ENCODE assay signal across 26 cellular contexts in genomic region chr4:88043001-88043400, GRCh38.
"Had no signal": no experiment of that assay in that cellular context is flagged by ENCODE, and none has a peak within 500 bp of the region (broad histone marks: within the 10 kb centered on the region; RNA-seq: fewer than 3 reads in every experiment).

No MANE protein-coding gene starts in this region.

- H3K27me3 ChIP-seq: heart left ventricle, left lung, right lobe of liver had no signal

- DNase-seq: activated CD4-positive, alpha-beta memory T cell treated with anti-CD3 and anti-CD28 coated beads, Interleukin-2, amount 10 ng/mL, durations not matched to agents 7 days and 5 days; activated CD4-positive, alpha-beta T cell treated with anti-CD3 and anti-CD28 coated beads for 1 hour; activated CD4-positive, alpha-beta T cell treated with anti-CD3 and anti-CD28 coated beads, Interleukin-2, amount 10 ng/mL, durations not matched to agents 7 days and 5 days; activated CD8-positive, alpha-beta memory T cell treated with anti-CD3 and anti-CD28 coated beads, Interleukin-2, amount 50 U/mL, for 48 hours; activated gamma-delta T cell treated with Interleukin-2 at 50 U/mL for 16 hours; activated naive CD4-positive, alpha-beta T cell treated with anti-CD3 and anti-CD28 coated beads, Interleukin-2, amount 50 U/mL, for 16 hours; activated T-cell treated with anti-CD3 and anti-CD28 coated beads, Interleukin-2, amount 50 U/mL, for 24 hours; amniotic stem cell; central memory CD4-positive, alpha-beta T cell; effector CD4-positive, alpha-beta T cell; heart left ventricle; left lung; mucosa of descending colon; posterior cingulate gyrus; right lobe of liver; stimulated activated CD4-positive, alpha-beta T cell treated with anti-CD3 and anti-CD28 coated beads, Interleukin-12 subunit alpha, Interleukin-12 subunit beta, amount 100 ng/mL, for 4 hours; stimulated activated CD4-positive, alpha-beta T cell treated with anti-CD3 and anti-CD28 coated beads, Interleukin-4, amount 100 ng/mL, for 1 hour; SW 1271; T1000 had no signal

- H3K4me3 ChIP-seq: heart left ventricle, left lung, mucosa of descending colon, right lobe of liver, skin epidermis had no signal

- H3K27ac Mint-ChIP-seq: activated CD4-positive, alpha-beta memory T cell treated with anti-CD3 and anti-CD28 coated beads, Interleukin-2, amount 10 ng/mL, durations not matched to agents 7 days and 5 days; activated CD4-positive, alpha-beta T cell treated with anti-CD3 and anti-CD28 coated beads, Interleukin-2, amount 10 ng/mL, durations not matched to agents 7 days and 5 days; activated T-cell treated with anti-CD3 and anti-CD28 coated beads, Interleukin-2, amount 50 U/mL, for 24 hours; dendritic cell treated with granulocyte-macrophage colony-stimulating factor and Interleukin-4, amounts not matched to agents 40 ng/mL and 50 ng/mL, for 4 days; nephron; stimulated activated naive CD8-positive, alpha-beta T cell treated with anti-CD3 and anti-CD28 coated beads, Interleukin-15, Interleukin-2, amounts not matched to agents 100 ng/mL and 50 ng/mL, for 24 hours; T-helper 1 cell treated with Interleukin-12 subunit alpha and Interleukin-12 subunit beta and Interleukin-4 antibody, amounts not matched to agents 30 μg/mL and 1 μg/mL, for 36 hours; type B pancreatic cell; WTC11 had no signal

- H3K4me1 Mint-ChIP-seq: activated CD4-positive, alpha-beta T cell treated with anti-CD3 and anti-CD28 coated beads, Interleukin-2, amount 10 ng/mL, durations not matched to agents 7 days and 5 days; nephron; WTC11 had no signal

- H3K27me3 Mint-ChIP-seq: activated CD4-positive, alpha-beta memory T cell treated with anti-CD3 and anti-CD28 coated beads, Interleukin-2, amount 10 ng/mL, durations not matched to agents 7 days and 5 days; activated CD4-positive, alpha-beta T cell treated with anti-CD3 and anti-CD28 coated beads, Interleukin-2, amount 10 ng/mL, durations not matched to agents 7 days and 5 days; activated T-cell treated with anti-CD3 and anti-CD28 coated beads, Interleukin-2, amount 50 U/mL, for 24 hours; dendritic cell treated with granulocyte-macrophage colony-stimulating factor and Interleukin-4, amounts not matched to agents 40 ng/mL and 50 ng/mL, for 4 days; stimulated activated naive CD8-positive, alpha-beta T cell treated with anti-CD3 and anti-CD28 coated beads, Interleukin-15, Interleukin-2, amounts not matched to agents 100 ng/mL and 50 ng/mL, for 24 hours; type B pancreatic cell had no signal

- H3K4me1 ChIP-seq: right lobe of liver had no signal

- ATAC-seq: heart left ventricle, left lung, mucosa of descending colon, right lobe of liver, WTC11 had no signal

- H3K9me3 Mint-ChIP-seq: activated CD4-positive, alpha-beta memory T cell treated with anti-CD3 and anti-CD28 coated beads, Interleukin-2, amount 10 ng/mL, durations not matched to agents 7 days and 5 days; activated CD4-positive, alpha-beta T cell treated with anti-CD3 and anti-CD28 coated beads, Interleukin-2, amount 10 ng/mL, durations not matched to agents 7 days and 5 days; activated T-cell treated with anti-CD3 and anti-CD28 coated beads, Interleukin-2, amount 50 U/mL, for 24 hours; dendritic cell treated with granulocyte-macrophage colony-stimulating factor and Interleukin-4, amounts not matched to agents 40 ng/mL and 50 ng/mL, for 4 days; nephron; stimulated activated naive CD8-positive, alpha-beta T cell treated with anti-CD3 and anti-CD28 coated beads, Interleukin-15, Interleukin-2, amounts not matched to agents 100 ng/mL and 50 ng/mL, for 24 hours; T-helper 1 cell treated with Interleukin-12 subunit alpha and Interleukin-12 subunit beta and Interleukin-4 antibody, amounts not matched to agents 30 μg/mL and 1 μg/mL, for 36 hours; type B pancreatic cell; WTC11 had no signal

- H3K9me3 ChIP-seq: heart left ventricle, left lung, mucosa of descending colon, right lobe of liver had no signal

- H3K27ac ChIP-seq: left lung, right lobe of liver had no signal

- H3K4me3 Mint-ChIP-seq: activated CD4-positive, alpha-beta memory T cell treated with anti-CD3 and anti-CD28 coated beads, Interleukin-2, amount 10 ng/mL, durations not matched to agents 7 days and 5 days; activated CD4-positive, alpha-beta T cell treated with anti-CD3 and anti-CD28 coated beads, Interleukin-2, amount 10 ng/mL, durations not matched to agents 7 days and 5 days; activated T-cell treated with anti-CD3 and anti-CD28 coated beads, Interleukin-2, amount 50 U/mL, for 24 hours; dendritic cell treated with granulocyte-macrophage colony-stimulating factor and Interleukin-4, amounts not matched to agents 40 ng/mL and 50 ng/mL, for 4 days; nephron; stimulated activated naive CD8-positive, alpha-beta T cell treated with anti-CD3 and anti-CD28 coated beads, Interleukin-15, Interleukin-2, amounts not matched to agents 100 ng/mL and 50 ng/mL, for 24 hours; T-helper 1 cell treated with Interleukin-12 subunit alpha and Interleukin-12 subunit beta and Interleukin-4 antibody, amounts not matched to agents 30 μg/mL and 1 μg/mL, for 36 hours; type B pancreatic cell; WTC11 had no signal
